In the genomic region with DNA sequence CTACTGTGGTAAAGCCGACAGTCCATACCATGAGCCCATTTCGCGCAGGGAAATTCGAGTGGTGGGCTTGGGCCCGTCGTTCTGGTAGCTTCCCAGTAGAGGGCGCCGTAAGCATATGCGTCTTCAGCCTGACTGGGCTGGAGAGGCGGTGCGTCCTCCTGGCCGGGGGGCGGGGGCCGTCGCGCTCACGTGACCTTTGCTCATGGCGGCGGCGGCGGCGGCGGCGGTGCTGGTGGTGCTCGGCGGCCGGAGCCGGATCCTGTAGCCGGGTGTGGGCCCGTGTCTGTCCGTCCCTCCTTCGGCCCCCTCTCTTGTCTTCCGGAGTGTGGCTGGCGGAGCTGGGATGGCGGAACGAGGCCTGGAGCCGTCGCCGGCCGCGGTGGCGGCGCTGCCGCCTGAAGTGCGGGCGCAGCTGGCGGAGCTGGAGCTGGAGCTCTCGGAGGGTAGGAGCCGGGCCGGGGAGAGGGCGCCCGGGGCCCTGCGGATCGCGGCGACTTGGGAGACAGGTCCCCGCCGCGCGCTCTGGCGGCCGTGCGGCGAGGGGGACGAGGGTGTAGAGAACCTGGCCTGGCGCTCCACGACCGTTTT, we compare ENCODE assay signal across 1 cellular context.
TF ChIP-seq lines count a peak whose summit lies in the region.

A gene with protein sequence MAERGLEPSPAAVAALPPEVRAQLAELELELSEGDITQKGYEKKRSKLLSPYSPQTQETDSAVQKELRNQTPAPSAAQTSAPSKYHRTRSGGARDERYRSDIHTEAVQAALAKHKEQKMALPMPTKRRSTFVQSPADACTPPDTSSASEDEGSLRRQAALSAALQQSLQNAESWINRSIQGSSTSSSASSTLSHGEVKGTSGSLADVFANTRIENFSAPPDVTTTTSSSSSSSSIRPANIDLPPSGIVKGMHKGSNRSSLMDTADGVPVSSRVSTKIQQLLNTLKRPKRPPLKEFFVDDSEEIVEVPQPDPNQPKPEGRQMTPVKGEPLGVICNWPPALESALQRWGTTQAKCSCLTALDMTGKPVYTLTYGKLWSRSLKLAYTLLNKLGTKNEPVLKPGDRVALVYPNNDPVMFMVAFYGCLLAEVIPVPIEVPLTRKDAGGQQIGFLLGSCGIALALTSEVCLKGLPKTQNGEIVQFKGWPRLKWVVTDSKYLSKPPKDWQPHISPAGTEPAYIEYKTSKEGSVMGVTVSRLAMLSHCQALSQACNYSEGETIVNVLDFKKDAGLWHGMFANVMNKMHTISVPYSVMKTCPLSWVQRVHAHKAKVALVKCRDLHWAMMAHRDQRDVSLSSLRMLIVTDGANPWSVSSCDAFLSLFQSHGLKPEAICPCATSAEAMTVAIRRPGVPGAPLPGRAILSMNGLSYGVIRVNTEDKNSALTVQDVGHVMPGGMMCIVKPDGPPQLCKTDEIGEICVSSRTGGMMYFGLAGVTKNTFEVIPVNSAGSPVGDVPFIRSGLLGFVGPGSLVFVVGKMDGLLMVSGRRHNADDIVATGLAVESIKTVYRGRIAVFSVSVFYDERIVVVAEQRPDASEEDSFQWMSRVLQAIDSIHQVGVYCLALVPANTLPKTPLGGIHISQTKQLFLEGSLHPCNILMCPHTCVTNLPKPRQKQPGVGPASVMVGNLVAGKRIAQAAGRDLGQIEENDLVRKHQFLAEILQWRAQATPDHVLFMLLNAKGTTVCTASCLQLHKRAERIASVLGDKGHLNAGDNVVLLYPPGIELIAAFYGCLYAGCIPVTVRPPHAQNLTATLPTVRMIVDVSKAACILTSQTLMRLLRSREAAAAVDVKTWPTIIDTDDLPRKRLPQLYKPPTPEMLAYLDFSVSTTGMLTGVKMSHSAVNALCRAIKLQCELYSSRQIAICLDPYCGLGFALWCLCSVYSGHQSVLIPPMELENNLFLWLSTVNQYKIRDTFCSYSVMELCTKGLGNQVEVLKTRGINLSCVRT (N-terminal part only) (plus strand): TSS at position 188 of the 588 bp plus-strand sequence. CDS start 156 bp downstream, at position 344.

TF ChIP-seq in WTC11, 78 proteins besides CTCF, POLR2A, EP300 and RAD21 (continued from another document and continues in another):
- peak; percentile 42; the same call in 1 of the 2 replicates for TF ChIP-seq GABPB1 (CRISPR knock-in tag; IDR thresholded peaks at IDR 0.05)
- no peak for TF ChIP-seq TCF7 (CRISPR knock-in tag; IDR thresholded peaks at IDR 0.05; ENCODE audit: low read depth)
- TF ChIP-seq KAT7 (CRISPR knock-in tag; IDR thresholded peaks at IDR 0.05; ENCODE audit: borderline replicate concordance) = peak; percentile 94; the same call in 1 of the 2 replicates
- TF ChIP-seq SMAD3 (CRISPR knock-in tag; IDR thresholded peaks at IDR 0.05; ENCODE audit: borderline replicate concordance) = no peak
- peak; percentile 61; the same call in 1 of the 2 replicates for TF ChIP-seq ZNF138 (CRISPR knock-in tag; conservative IDR thresholded peaks at IDR 0.05)
- no peak for TF ChIP-seq ZNF232 (CRISPR knock-in tag; IDR thresholded peaks at IDR 0.05)
- no peak for TF ChIP-seq GTF2I (CRISPR knock-in tag; conservative IDR thresholded peaks at IDR 0.05)
- TF ChIP-seq, protein P1, sequence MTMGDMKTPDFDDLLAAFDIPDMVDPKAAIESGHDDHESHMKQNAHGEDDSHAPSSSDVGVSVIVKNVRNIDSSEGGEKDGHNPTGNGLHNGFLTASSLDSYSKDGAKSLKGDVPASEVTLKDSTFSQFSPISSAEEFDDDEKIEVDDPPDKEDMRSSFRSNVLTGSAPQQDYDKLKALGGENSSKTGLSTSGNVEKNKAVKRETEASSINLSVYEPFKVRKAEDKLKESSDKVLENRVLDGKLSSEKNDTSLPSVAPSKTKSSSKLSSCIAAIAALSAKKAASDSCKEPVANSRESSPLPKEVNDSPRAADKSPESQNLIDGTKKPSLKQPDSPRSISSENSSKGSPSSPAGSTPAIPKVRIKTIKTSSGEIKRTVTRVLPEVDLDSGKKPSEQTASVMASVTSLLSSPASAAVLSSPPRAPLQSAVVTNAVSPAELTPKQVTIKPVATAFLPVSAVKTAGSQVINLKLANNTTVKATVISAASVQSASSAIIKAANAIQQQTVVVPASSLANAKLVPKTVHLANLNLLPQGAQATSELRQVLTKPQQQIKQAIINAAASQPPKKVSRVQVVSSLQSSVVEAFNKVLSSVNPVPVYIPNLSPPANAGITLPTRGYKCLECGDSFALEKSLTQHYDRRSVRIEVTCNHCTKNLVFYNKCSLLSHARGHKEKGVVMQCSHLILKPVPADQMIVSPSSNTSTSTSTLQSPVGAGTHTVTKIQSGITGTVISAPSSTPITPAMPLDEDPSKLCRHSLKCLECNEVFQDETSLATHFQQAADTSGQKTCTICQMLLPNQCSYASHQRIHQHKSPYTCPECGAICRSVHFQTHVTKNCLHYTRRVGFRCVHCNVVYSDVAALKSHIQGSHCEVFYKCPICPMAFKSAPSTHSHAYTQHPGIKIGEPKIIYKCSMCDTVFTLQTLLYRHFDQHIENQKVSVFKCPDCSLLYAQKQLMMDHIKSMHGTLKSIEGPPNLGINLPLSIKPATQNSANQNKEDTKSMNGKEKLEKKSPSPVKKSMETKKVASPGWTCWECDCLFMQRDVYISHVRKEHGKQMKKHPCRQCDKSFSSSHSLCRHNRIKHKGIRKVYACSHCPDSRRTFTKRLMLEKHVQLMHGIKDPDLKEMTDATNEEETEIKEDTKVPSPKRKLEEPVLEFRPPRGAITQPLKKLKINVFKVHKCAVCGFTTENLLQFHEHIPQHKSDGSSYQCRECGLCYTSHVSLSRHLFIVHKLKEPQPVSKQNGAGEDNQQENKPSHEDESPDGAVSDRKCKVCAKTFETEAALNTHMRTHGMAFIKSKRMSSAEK (CRISPR knock-in tag; IDR thresholded peaks at IDR 0.05; ENCODE audit: borderline replicate concordance) = no peak
- TF ChIP-seq ATF1 (CRISPR knock-in tag; IDR thresholded peaks at IDR 0.05) = no peak
- TF ChIP-seq IRF2 (CRISPR knock-in tag; IDR thresholded peaks at IDR 0.05; ENCODE audit: borderline replicate concordance, low read depth) = no peak
- TF ChIP-seq, protein P2, sequence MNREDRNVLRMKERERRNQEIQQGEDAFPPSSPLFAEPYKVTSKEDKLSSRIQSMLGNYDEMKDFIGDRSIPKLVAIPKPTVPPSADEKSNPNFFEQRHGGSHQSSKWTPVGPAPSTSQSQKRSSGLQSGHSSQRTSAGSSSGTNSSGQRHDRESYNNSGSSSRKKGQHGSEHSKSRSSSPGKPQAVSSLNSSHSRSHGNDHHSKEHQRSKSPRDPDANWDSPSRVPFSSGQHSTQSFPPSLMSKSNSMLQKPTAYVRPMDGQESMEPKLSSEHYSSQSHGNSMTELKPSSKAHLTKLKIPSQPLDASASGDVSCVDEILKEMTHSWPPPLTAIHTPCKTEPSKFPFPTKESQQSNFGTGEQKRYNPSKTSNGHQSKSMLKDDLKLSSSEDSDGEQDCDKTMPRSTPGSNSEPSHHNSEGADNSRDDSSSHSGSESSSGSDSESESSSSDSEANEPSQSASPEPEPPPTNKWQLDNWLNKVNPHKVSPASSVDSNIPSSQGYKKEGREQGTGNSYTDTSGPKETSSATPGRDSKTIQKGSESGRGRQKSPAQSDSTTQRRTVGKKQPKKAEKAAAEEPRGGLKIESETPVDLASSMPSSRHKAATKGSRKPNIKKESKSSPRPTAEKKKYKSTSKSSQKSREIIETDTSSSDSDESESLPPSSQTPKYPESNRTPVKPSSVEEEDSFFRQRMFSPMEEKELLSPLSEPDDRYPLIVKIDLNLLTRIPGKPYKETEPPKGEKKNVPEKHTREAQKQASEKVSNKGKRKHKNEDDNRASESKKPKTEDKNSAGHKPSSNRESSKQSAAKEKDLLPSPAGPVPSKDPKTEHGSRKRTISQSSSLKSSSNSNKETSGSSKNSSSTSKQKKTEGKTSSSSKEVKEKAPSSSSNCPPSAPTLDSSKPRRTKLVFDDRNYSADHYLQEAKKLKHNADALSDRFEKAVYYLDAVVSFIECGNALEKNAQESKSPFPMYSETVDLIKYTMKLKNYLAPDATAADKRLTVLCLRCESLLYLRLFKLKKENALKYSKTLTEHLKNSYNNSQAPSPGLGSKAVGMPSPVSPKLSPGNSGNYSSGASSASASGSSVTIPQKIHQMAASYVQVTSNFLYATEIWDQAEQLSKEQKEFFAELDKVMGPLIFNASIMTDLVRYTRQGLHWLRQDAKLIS (CRISPR knock-in tag; IDR thresholded peaks at IDR 0.05; ENCODE audit: borderline replicate concordance) = 0 out of 2 replicates have a peak, but pooled peaks have one; percentile 48
- TF ChIP-seq CREB1 (CRISPR knock-in tag; IDR thresholded peaks at IDR 0.05) = peak; percentile 18; the same call in 1 of the 2 replicates
- TF ChIP-seq, protein P3, sequence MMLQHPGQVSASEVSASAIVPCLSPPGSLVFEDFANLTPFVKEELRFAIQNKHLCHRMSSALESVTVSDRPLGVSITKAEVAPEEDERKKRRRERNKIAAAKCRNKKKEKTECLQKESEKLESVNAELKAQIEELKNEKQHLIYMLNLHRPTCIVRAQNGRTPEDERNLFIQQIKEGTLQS (CRISPR knock-in tag; conservative IDR thresholded peaks at IDR 0.05) = no peak
- TF ChIP-seq, protein P4, sequence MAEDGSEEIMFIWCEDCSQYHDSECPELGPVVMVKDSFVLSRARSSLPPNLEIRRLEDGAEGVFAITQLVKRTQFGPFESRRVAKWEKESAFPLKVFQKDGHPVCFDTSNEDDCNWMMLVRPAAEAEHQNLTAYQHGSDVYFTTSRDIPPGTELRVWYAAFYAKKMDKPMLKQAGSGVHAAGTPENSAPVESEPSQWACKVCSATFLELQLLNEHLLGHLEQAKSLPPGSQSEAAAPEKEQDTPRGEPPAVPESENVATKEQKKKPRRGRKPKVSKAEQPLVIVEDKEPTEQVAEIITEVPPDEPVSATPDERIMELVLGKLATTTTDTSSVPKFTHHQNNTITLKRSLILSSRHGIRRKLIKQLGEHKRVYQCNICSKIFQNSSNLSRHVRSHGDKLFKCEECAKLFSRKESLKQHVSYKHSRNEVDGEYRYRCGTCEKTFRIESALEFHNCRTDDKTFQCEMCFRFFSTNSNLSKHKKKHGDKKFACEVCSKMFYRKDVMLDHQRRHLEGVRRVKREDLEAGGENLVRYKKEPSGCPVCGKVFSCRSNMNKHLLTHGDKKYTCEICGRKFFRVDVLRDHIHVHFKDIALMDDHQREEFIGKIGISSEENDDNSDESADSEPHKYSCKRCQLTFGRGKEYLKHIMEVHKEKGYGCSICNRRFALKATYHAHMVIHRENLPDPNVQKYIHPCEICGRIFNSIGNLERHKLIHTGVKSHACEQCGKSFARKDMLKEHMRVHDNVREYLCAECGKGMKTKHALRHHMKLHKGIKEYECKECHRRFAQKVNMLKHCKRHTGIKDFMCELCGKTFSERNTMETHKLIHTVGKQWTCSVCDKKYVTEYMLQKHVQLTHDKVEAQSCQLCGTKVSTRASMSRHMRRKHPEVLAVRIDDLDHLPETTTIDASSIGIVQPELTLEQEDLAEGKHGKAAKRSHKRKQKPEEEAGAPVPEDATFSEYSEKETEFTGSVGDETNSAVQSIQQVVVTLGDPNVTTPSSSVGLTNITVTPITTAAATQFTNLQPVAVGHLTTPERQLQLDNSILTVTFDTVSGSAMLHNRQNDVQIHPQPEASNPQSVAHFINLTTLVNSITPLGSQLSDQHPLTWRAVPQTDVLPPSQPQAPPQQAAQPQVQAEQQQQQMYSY (CRISPR knock-in tag; IDR thresholded peaks at IDR 0.05) = no peak
- TF ChIP-seq, protein P5, sequence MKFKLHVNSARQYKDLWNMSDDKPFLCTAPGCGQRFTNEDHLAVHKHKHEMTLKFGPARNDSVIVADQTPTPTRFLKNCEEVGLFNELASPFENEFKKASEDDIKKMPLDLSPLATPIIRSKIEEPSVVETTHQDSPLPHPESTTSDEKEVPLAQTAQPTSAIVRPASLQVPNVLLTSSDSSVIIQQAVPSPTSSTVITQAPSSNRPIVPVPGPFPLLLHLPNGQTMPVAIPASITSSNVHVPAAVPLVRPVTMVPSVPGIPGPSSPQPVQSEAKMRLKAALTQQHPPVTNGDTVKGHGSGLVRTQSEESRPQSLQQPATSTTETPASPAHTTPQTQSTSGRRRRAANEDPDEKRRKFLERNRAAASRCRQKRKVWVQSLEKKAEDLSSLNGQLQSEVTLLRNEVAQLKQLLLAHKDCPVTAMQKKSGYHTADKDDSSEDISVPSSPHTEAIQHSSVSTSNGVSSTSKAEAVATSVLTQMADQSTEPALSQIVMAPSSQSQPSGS (CRISPR knock-in tag; IDR thresholded peaks at IDR 0.05; ENCODE audit: borderline replicate concordance, low read depth) = no peak
- TF ChIP-seq RORB (CRISPR knock-in tag; IDR thresholded peaks at IDR 0.05) = no peak
- TF ChIP-seq, protein P6, sequence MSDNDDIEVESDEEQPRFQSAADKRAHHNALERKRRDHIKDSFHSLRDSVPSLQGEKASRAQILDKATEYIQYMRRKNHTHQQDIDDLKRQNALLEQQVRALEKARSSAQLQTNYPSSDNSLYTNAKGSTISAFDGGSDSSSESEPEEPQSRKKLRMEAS (CRISPR knock-in tag; IDR thresholded peaks at IDR 0.05) = peak; percentile 50; the same call in 1 of the 2 replicates
- TF ChIP-seq, protein P7, sequence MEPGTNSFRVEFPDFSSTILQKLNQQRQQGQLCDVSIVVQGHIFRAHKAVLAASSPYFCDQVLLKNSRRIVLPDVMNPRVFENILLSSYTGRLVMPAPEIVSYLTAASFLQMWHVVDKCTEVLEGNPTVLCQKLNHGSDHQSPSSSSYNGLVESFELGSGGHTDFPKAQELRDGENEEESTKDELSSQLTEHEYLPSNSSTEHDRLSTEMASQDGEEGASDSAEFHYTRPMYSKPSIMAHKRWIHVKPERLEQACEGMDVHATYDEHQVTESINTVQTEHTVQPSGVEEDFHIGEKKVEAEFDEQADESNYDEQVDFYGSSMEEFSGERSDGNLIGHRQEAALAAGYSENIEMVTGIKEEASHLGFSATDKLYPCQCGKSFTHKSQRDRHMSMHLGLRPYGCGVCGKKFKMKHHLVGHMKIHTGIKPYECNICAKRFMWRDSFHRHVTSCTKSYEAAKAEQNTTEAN (CRISPR knock-in tag; IDR thresholded peaks at IDR 0.05) = no peak
- TF ChIP-seq ZNF423 (CRISPR knock-in tag; IDR thresholded peaks at IDR 0.05) = no peak
- TF ChIP-seq TEAD4 (CRISPR knock-in tag; IDR thresholded peaks at IDR 0.05) = no peak
- TF ChIP-seq ZNF263 (CRISPR knock-in tag; IDR thresholded peaks at IDR 0.05; ENCODE audit: low read depth) = no peak
- TF ChIP-seq PRRX2 (CRISPR knock-in tag; IDR thresholded peaks at IDR 0.05) = no peak
